Comparison of ENCODE assay signal across 8 cellular contexts in genomic region chr5:132456553-132457361, GRCh38.
DNase-seq lines count a peak whose midpoint lies in the region; ATAC-seq and TF ChIP-seq lines count a peak whose summit lies in the region.

No MANE protein-coding gene starts in this region.

- no peak overlapping the region for H3K4me3 ChIP-seq in brain microvascular endothelial cell (ENCODE audit: low read depth, low read length)

- peak overlapping the region; percentile 88 for H3K27ac ChIP-seq in brain microvascular endothelial cell

- no peaks in the 10 kb centered on the region for H3K27me3 ChIP-seq in brain microvascular endothelial cell (replicated peaks)

- no peaks in the 10 kb centered on the region for H3K36me3 ChIP-seq in brain microvascular endothelial cell (replicated peaks)

- in situ Hi-C loops in brain microvascular endothelial cell (cut with HindIII; ENCODE audit: low pct_ligation_motif_present, low sequenced_read_pairs), result no loop called here

- DNase-seq in SKM-1 treated with dmso at 0.1 percent for 144 hours (lab: John Stamatoyannopoulos, UW; ENCODE audit: unreplicated experiment), result peak; percentile 77
- DNase-seq in brain microvascular endothelial cell, result no peak
- peak; percentile 64 to 72 for DNase-seq in memory B cell (ENCODE audit: low spot score in 2 of 2)
- no peak for DNase-seq in D341Med (ENCODE audit: low spot score)
- no peak for DNase-seq in NCI-H2227 treated with DMSO at 0.1 percent for 48 hours (lab: John Stamatoyannopoulos, UW)
- DNase-seq in NCI-H1436 (lab: John Stamatoyannopoulos, UW), result no peak

- H3K27ac Mint-ChIP-seq in memory B cell, result peak overlapping the region; percentile 96

- ATAC-seq in GM18519 (IDR thresholded peaks at IDR 0.05; ENCODE audit: low FRiP score, unreplicated experiment), result peak; percentile 36
- peak; percentile 32 for ATAC-seq in HG02973 (IDR thresholded peaks at IDR 0.05; ENCODE audit: unreplicated experiment)
- peak; percentile 87 for ATAC-seq in memory B cell (ENCODE audit: low read depth)

- TF ChIP-seq CTCF in brain microvascular endothelial cell (IDR thresholded peaks at IDR 0.05; ENCODE audit: low read depth, low read length, missing control alignments), result no peak

- no peaks in the 10 kb centered on the region for H3K9me3 Mint-ChIP-seq in memory B cell

- H3K27me3 Mint-ChIP-seq in memory B cell, result no peaks in the 10 kb centered on the region

- H3K4me3 Mint-ChIP-seq in memory B cell, result peak overlapping the region; percentile 72

- H3K4me1 Mint-ChIP-seq in memory B cell, result peaks cover 80% of the 10 kb centered on the region

- H3K36me3 Mint-ChIP-seq in memory B cell, result peaks cover 26% of the 10 kb centered on the region

Comparison
In these comparisons a context has a peak if more than half of its experiments do, and no peak if none do; other contexts are left out.
1. ATAC-seq: peak in every context shown above with its lines; median percentile 87 in memory B cell; 36 in GM18519; 32 in HG02973.
2. DNase-seq: peak in SKM-1 treated with dmso at 0.1 percent for 144 hours (single experiment) and memory B cell (2 of 2); none in brain microvascular endothelial cell (single experiment), D341Med (single experiment), NCI-H2227 treated with DMSO at 0.1 percent for 48 hours (single experiment) and NCI-H1436 (single experiment).